8 cellular contexts compared by ENCODE assay signal in the genomic region with DNA sequence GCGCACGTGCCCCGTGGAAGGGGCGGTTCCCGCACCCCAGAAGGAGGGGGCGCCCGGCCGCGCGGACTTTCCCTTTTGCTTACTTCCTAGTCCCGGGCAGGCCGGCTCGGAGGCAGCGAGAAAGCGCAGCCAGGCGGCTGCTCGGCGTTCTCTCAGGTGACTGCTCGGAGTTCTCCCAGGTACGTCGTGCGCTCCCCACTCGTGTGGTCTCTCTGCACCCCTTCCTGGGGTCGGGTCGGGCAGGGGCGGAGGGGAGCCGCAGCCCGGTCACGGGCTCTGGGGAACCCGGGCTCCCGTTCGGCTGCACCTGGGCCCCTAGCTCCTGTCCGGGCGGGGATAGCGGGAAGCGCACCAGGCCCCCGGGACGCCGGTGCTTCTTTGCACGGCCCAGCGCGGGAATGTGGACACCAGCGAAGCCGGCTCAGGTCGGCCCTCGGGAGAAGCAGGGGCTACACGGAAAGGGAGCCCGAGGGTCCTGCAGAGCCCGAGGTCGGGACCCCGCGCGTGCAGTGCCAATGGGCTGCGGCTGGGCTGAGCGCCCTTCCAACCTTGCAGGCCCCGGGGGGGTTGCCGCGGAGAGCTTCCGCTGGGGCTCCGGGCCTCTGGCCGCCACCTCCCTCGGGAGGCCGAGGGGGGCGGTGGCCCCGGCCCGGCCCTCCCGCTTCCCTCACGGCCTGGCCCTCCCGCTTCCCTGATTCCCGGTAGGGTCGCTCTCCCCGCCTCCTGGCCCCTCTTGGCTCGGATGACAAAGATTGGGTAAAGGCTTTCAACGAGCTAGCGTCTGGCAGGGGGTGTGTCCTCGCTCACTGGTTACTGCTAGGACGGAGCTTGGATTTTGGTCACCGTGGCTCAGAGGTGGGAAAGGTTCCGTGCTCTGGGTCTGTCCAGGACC. TPM values are rescaled to one million over a fixed set of nuclear protein-coding genes. Genes with fewer than 3 reads are reported as not detected.
A peak's percentile ranks its signal among the peaks of the same experiment; 100 is the strongest.
DNase-seq lines count a peak whose midpoint lies in the region; ATAC-seq and TF ChIP-seq lines count a peak whose summit lies in the region.

A gene with protein sequence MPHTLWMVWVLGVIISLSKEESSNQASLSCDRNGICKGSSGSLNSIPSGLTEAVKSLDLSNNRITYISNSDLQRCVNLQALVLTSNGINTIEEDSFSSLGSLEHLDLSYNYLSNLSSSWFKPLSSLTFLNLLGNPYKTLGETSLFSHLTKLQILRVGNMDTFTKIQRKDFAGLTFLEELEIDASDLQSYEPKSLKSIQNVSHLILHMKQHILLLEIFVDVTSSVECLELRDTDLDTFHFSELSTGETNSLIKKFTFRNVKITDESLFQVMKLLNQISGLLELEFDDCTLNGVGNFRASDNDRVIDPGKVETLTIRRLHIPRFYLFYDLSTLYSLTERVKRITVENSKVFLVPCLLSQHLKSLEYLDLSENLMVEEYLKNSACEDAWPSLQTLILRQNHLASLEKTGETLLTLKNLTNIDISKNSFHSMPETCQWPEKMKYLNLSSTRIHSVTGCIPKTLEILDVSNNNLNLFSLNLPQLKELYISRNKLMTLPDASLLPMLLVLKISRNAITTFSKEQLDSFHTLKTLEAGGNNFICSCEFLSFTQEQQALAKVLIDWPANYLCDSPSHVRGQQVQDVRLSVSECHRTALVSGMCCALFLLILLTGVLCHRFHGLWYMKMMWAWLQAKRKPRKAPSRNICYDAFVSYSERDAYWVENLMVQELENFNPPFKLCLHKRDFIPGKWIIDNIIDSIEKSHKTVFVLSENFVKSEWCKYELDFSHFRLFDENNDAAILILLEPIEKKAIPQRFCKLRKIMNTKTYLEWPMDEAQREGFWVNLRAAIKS (plus strand): TSS at position 99 of the 892 bp plus-strand sequence. CDS start 18,628 bp downstream, outside the sequence.

- H3K23ac ChIP-seq in IMR-90 (ENCODE audit: low read depth, low read length): no peak within 1 kb of the TSS

- no peak within 1 kb of the TSS for H2BK15ac ChIP-seq in IMR-90 (ENCODE audit: low read depth, low read length)

- H4K20me1 ChIP-seq in IMR-90 (ENCODE audit: insufficient read depth, low read length): no peaks in the 10 kb centered on the region

- no peaks in the 10 kb centered on the region for H3K4me1 ChIP-seq in IMR-90 (ENCODE audit: control insufficient read depth, insufficient read depth, low read length)

- no peak within 1 kb of the TSS for H2BK20ac ChIP-seq in IMR-90 (ENCODE audit: low read depth, low read length)

- peak within 1 kb of the TSS; percentile 35 for H3K4me3 ChIP-seq in IMR-90 (ENCODE audit: insufficient read depth, low read depth, low read length)

- no peak within 1 kb of the TSS for H4K8ac ChIP-seq in IMR-90 (ENCODE audit: low read depth in 2 of 2, low read length in 2 of 2)

- H3K9me1 ChIP-seq in IMR-90 (ENCODE audit: insufficient read depth, low read length): no peaks in the 10 kb centered on the region

- no peak within 1 kb of the TSS for H4K5ac ChIP-seq in IMR-90 (ENCODE audit: low read depth, low read length)

- intact Hi-C loops in IMR-90 (cut with micrococcal nuclease): no loop called here

- H2AK9ac ChIP-seq in IMR-90 (replicated peaks; ENCODE audit: low read depth, low read length, poor library complexity): no peak within 1 kb of the TSS

- CTCF ChIA-PET in IMR-90 (lab: Yijun Ruan, JAX): no interaction called here

- TF ChIP-seq RAD21 in IMR-90 (IDR thresholded peaks at IDR 0.05; ENCODE audit: low read length): no peak

- no peak within 1 kb of the TSS for H3K14ac ChIP-seq in IMR-90 (replicated peaks; ENCODE audit: low read depth, low read length)

- H3K9me3 ChIP-seq in IMR-90 (ENCODE audit: control insufficient read depth, insufficient read depth, low read length): peaks cover 5% of the 10 kb centered on the region

- no peak within 1 kb of the TSS for H3K9ac ChIP-seq in IMR-90 (ENCODE audit: low read depth, low read length)

- no peak for TF ChIP-seq POLR2A in IMR-90 (IDR thresholded peaks at IDR 0.05; ENCODE audit: low read depth, low read length)

- no peak within 1 kb of the TSS for H2BK5ac ChIP-seq in IMR-90 (ENCODE audit: low read depth, low read length, poor library complexity, severe bottlenecking)

- H3K56ac ChIP-seq in IMR-90 (ENCODE audit: extremely low read depth, insufficient read depth, low read length): no peak within 1 kb of the TSS

- in situ Hi-C loops in IMR-90 (cut with MboI; ENCODE audit: low sequenced_read_pairs): no loop called here

- no peak for TF ChIP-seq CTCF in IMR-90 (conservative IDR thresholded peaks at IDR 0.05; ENCODE audit: low read depth, low read length)

- H3K4ac ChIP-seq in IMR-90 (ENCODE audit: low read depth, low read length): no peak within 1 kb of the TSS

- H4K91ac ChIP-seq in IMR-90 (ENCODE audit: insufficient read depth, low read depth, low read length): no peak within 1 kb of the TSS

- peaks cover 31% of the 10 kb centered on the region for H3K27me3 ChIP-seq in IMR-90 (ENCODE audit: control insufficient read depth, insufficient read depth, low read length)

- no peak within 1 kb of the TSS for H2BK120ac ChIP-seq in IMR-90 (ENCODE audit: low read depth, low read length)

- peak; percentile 63 for DNase-seq in COLO668 (lab: John Stamatoyannopoulos, UW; ENCODE audit: unreplicated experiment)
- no peak for DNase-seq in IMR-90
- DNase-seq in activated CD4-positive, alpha-beta T cell treated with anti-CD3 and anti-CD28 coated beads, Interleukin-2, amount 50 U/mL, for 48 hours: peak; percentile 70 to 78
- DNase-seq in effector CD4-positive, alpha-beta T cell: peak; percentile 45
- DNase-seq in mesenteric fat pad (ENCODE audit: low spot score): peak; percentile 97
- DNase-seq in stimulated activated CD8-positive, alpha-beta memory T cell treated with anti-CD3 and anti-CD28 coated beads, Interleukin-15, amount 100 ng/mL, for 4 hours (ENCODE audit: low read depth in 2 of 2): peak; percentile 26 to 39
- no peak for DNase-seq in inferior parietal cortex (ENCODE audit: extremely low spot score)

- no TSS peak for BruUV-seq in IMR-90 (replicated peaks; lab: Mats Ljungman, UMichigan)

- dilution Hi-C loops in IMR-90 (cut with HindIII; ENCODE audit: low sequenced_read_pairs, unreplicated experiment): no loop called here

- H3K27ac ChIP-seq in IMR-90 (ENCODE audit: insufficient read depth, low read length): no peak within 1 kb of the TSS

- 4% methylated on average over 37 of the region's 79 CpGs; no CpG with 5 or more reads in 1 of the 2 experiments for WGBS in IMR-90 (ENCODE audit: extremely low coverage in 2 of 2, insufficient read length in 1 of 2), 2 experiments

- peak within 1 kb of the TSS; percentile 80 for H3K4me2 ChIP-seq in IMR-90 (ENCODE audit: low read depth, low read length)

- no peak within 1 kb of the TSS for H2AK5ac ChIP-seq in IMR-90 (ENCODE audit: low read depth, low read length)

- no peak within 1 kb of the TSS for H3K18ac ChIP-seq in IMR-90 (ENCODE audit: low read depth, low read length)

- H3K79me1 ChIP-seq in IMR-90 (ENCODE audit: low read depth in 1 of 2, low read length in 2 of 2): no peaks in the 10 kb centered on the region

- H3K36me3 ChIP-seq in IMR-90 (ENCODE audit: control insufficient read depth, insufficient read depth, low read length): no peaks in the 10 kb centered on the region

- POLR2A ChIA-PET in IMR-90 (lab: Charles Lee; ENCODE audit: unreplicated experiment): no interaction called here

- H2AFZ ChIP-seq in IMR-90 (replicated peaks; ENCODE audit: low read length, poor library complexity): peak within 1 kb of the TSS; percentile 79

- ATAC-seq in GM21381 (IDR thresholded peaks at IDR 0.05; ENCODE audit: unreplicated experiment) (peak; percentile 92), IMR-90 (ENCODE audit: low read depth) (peak; percentile 71)

TF ChIP-seq in IMR-90, 13 proteins besides CTCF, POLR2A, EP300 and RAD21:
- TF ChIP-seq BHLHE40 (IDR thresholded peaks at IDR 0.05; ENCODE audit: low read depth, low read length) (no peak), MAFK (IDR thresholded peaks at IDR 0.05; ENCODE audit: low read depth, low read length) (no peak), FOS (IDR thresholded peaks at IDR 0.05; ENCODE audit: low read depth, low read length) (no peak), RCOR1 (IDR thresholded peaks at IDR 0.05; ENCODE audit: insufficient replicate concordance, low read length) (no peak), CEBPB (IDR thresholded peaks at IDR 0.05; ENCODE audit: low read depth, low read length) (no peak), CHD1 (IDR thresholded peaks at IDR 0.05; ENCODE audit: low read depth, low read length) (no peak), RFX5 (IDR thresholded peaks at IDR 0.05; ENCODE audit: low read depth, low read length) (no peak), MXI1 (IDR thresholded peaks at IDR 0.05; ENCODE audit: borderline replicate concordance, low read depth, low read length) (no peak)
- TF ChIP-seq, protein P1, sequence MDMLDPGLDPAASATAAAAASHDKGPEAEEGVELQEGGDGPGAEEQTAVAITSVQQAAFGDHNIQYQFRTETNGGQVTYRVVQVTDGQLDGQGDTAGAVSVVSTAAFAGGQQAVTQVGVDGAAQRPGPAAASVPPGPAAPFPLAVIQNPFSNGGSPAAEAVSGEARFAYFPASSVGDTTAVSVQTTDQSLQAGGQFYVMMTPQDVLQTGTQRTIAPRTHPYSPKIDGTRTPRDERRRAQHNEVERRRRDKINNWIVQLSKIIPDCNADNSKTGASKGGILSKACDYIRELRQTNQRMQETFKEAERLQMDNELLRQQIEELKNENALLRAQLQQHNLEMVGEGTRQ (IDR thresholded peaks at IDR 0.05; ENCODE audit: low read depth, low read length): 0 out of 2 replicates have a peak, but pooled peaks have one; percentile 32

RNA-seq across cellular contexts. Expression of the gene that starts here (rescaled TPM):
- total RNA-seq in IMR-90 (2012; rRNA removed) (under 0.01 TPM in 2 replicates), mesenteric fat pad (81.6 TPM)
- 0.03 TPM in 1 of 2 replicates, not detected in the other for polyA plus RNA-seq in IMR-90 (2012; rRNA removed)
- 0.01 TPM in 1 of 2 replicates, not detected in the other for polyA plus RNA-seq in IMR-90 (2012; cell fraction: cytosol; rRNA removed)
- 0.03 and 0.09 TPM in 2 replicates for polyA plus RNA-seq in IMR-90 (2012; cell fraction: nucleus; rRNA removed; ENCODE audit: low replicate concordance)

Comparison
In these comparisons a context has a peak if more than half of its experiments do, and no peak if none do; other contexts are left out.
1. RNA of the gene that starts here (total RNA-seq): 81.6 TPM in mesenteric fat pad (single experiment); under 0.01 TPM in IMR-90; every median in the first group is over 10 times any median in the second.
2. Peak in ATAC-seq, H3K4me3 ChIP-seq and H3K4me2 ChIP-seq in IMR-90; RNA of the gene not detected or under 1 TPM.
3. DNase-seq: peak in COLO668 (single experiment), activated CD4-positive, alpha-beta T cell treated with anti-CD3 and anti-CD28 coated beads, Interleukin-2, amount 50 U/mL, for 48 hours (2 of 2), effector CD4-positive, alpha-beta T cell (single experiment), mesenteric fat pad (single experiment) and stimulated activated CD8-positive, alpha-beta memory T cell treated with anti-CD3 and anti-CD28 coated beads, Interleukin-15, amount 100 ng/mL, for 4 hours (2 of 2); none in IMR-90 (single experiment) and inferior parietal cortex (single experiment).